In the genomic region with DNA sequence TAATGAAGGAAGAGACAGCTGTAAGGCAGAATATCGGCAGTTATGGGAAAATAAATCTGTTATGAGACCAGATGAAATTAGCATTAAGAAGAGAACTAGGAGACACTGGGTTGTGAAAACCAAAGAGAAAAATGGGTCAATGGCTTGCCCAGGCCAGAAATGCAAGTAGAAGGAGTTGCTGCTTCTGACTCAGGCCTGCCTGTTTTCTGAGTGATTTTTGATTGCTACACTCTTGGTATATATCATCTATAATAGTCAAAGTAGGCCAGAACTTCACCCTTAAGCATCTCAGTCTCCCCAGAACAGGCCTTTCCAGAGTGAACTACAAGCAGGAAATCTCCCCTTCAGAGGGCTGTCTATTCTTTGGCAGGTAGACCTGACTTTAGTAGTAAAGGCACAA, we compare ENCODE assay signal across 14 cellular contexts.
"Had no signal": no experiment of that assay in that cellular context is flagged by ENCODE, and none has a peak within 500 bp of the region (broad histone marks: within the 10 kb centered on the region; RNA-seq: fewer than 3 reads in every experiment).

No MANE protein-coding gene starts in this region.

- H3K9me3 ChIP-seq: breast epithelium, pancreas, sigmoid colon, tibial artery, uterus had no signal

- H3K4me1 Mint-ChIP-seq: activated CD4-positive, alpha-beta T cell treated with anti-CD3 and anti-CD28 coated beads, Interleukin-2, amount 10 ng/mL, durations not matched to agents 24 days and 14 days; stimulated activated naive B cell treated with anti-CD40 and anti-IgM and Interleukin-4, amounts not matched to agents 10 μg/mL and 1 μg/mL and 100 μg/mL, for 72 hours had no signal

- H3K27ac ChIP-seq: breast epithelium, pancreas, tibial artery, uterus had no signal

- H2AFZ ChIP-seq: neural progenitor cell had no signal

- H3K27me3 Mint-ChIP-seq: activated CD4-positive, alpha-beta T cell treated with anti-CD3 and anti-CD28 coated beads, Interleukin-2, amount 10 ng/mL, durations not matched to agents 24 days and 14 days; activated naive CD8-positive, alpha-beta T cell; effector memory CD8-positive, alpha-beta T cell; stimulated activated naive B cell treated with anti-CD40 and anti-IgM and Interleukin-4, amounts not matched to agents 10 μg/mL and 1 μg/mL and 100 μg/mL, for 72 hours had no signal

- H3K36me3 Mint-ChIP-seq: activated naive CD8-positive, alpha-beta T cell; stimulated activated naive B cell treated with anti-CD40 and anti-IgM and Interleukin-4, amounts not matched to agents 10 μg/mL and 1 μg/mL and 100 μg/mL, for 72 hours had no signal

- H3K9me3 Mint-ChIP-seq: activated CD4-positive, alpha-beta T cell treated with anti-CD3 and anti-CD28 coated beads, Interleukin-2, amount 10 ng/mL, durations not matched to agents 24 days and 14 days; effector memory CD8-positive, alpha-beta T cell; neural progenitor cell; stimulated activated naive B cell treated with anti-CD40 and anti-IgM and Interleukin-4, amounts not matched to agents 10 μg/mL and 1 μg/mL and 100 μg/mL, for 72 hours had no signal

- H3K4me3 Mint-ChIP-seq: activated CD4-positive, alpha-beta T cell treated with anti-CD3 and anti-CD28 coated beads, Interleukin-2, amount 10 ng/mL, durations not matched to agents 24 days and 14 days; activated naive CD8-positive, alpha-beta T cell; effector memory CD8-positive, alpha-beta T cell; neural progenitor cell; stimulated activated naive B cell treated with anti-CD40 and anti-IgM and Interleukin-4, amounts not matched to agents 10 μg/mL and 1 μg/mL and 100 μg/mL, for 72 hours had no signal

- H3K4me3 ChIP-seq: breast epithelium, neural progenitor cell, pancreas, sigmoid colon, tibial artery, uterus had no signal

- H3K36me3 ChIP-seq: breast epithelium, neural progenitor cell, pancreas, sigmoid colon, tibial artery, uterus had no signal

- H3K4me1 ChIP-seq: breast epithelium, pancreas had no signal

- H3K27me3 ChIP-seq: breast epithelium, neural progenitor cell, pancreas, sigmoid colon, tibial artery, uterus had no signal

- DNase-seq: activated CD4-positive, CD25-positive, alpha-beta regulatory T cell; activated gamma-delta T cell treated with Interleukin-2 at 50 U/mL for 16 hours; dermis blood vessel endothelial cell; effector memory CD8-positive, alpha-beta T cell; kidney; pancreas; sigmoid colon; stimulated activated naive B cell treated with anti-CD40 and anti-IgM and Interleukin-4, amounts not matched to agents 10 μg/mL and 1 μg/mL and 100 μg/mL, for 72 hours; tibial artery; uterus had no signal

- H3K27ac Mint-ChIP-seq: activated naive CD8-positive, alpha-beta T cell; effector memory CD8-positive, alpha-beta T cell; stimulated activated naive B cell treated with anti-CD40 and anti-IgM and Interleukin-4, amounts not matched to agents 10 μg/mL and 1 μg/mL and 100 μg/mL, for 72 hours had no signal
